ENCODE assay signal across 22 cellular contexts in genomic region chr6:100925756-100926155, GRCh38. TPM values are rescaled to one million over a fixed set of nuclear protein-coding genes. Genes with fewer than 3 reads are reported as not detected.
DNase-seq lines count a peak whose midpoint lies in the region; ATAC-seq and TF ChIP-seq lines count a peak whose summit lies in the region.
"Had no signal": no experiment of that assay in that cellular context is flagged by ENCODE, and none has a peak within 500 bp of the region (broad histone marks: within the 10 kb centered on the region; RNA-seq: fewer than 3 reads in every experiment).

No MANE protein-coding gene starts in this region.

- no peaks in the 10 kb centered on the region for H4K20me1 ChIP-seq in SK-N-SH (ENCODE audit: insufficient read depth)
- H4K20me1 ChIP-seq: BLaER1 treated with 17β-estradiol and CSF1 and Interleukin-3, amounts not matched to agents 10 nM and 100 nM had no signal

- ATAC-seq in SK-N-SH treated with all-trans-retinoic acid at 6 μM for 48 hours = no peak
- ATAC-seq: A549, GM12878 had no signal

- no peaks in the 10 kb centered on the region for H3K27me3 ChIP-seq in SK-N-SH (ENCODE audit: insufficient read depth)
- H3K27me3 ChIP-seq in mesenchymal stem cell (ENCODE audit: control insufficient read depth in 1 of 2, insufficient read depth in 1 of 2, low read length in 2 of 2) = no peaks in the 10 kb centered on the region
- H3K27me3 ChIP-seq in transverse colon = no peaks in the 10 kb centered on the region
- no peaks in the 10 kb centered on the region for H3K27me3 ChIP-seq in Peyer's patch
- H3K27me3 ChIP-seq: BLaER1 treated with 17β-estradiol and CSF1 and Interleukin-3, amounts not matched to agents 10 nM and 100 nM had no signal

- in situ Hi-C loops in transverse colon (cut with MboI; ENCODE audit: low pct_ligation_motif_present in 1 of 4, low pct_unique_long_range_greater_than_20kb in 1 of 4, low sequenced_read_pairs in 3 of 4) = no loop called here

- H2BK120ac ChIP-seq in mesenchymal stem cell (ENCODE audit: low read depth, low read length) = no peak overlapping the region

- H3K9me2 ChIP-seq in SK-N-SH = no peaks in the 10 kb centered on the region

- H2BK15ac ChIP-seq in mesenchymal stem cell (ENCODE audit: low read depth, poor library complexity, severe bottlenecking) = no peak overlapping the region

- no peak overlapping the region for H2AK5ac ChIP-seq in mesenchymal stem cell (ENCODE audit: low read length, severe bottlenecking)

- peak overlapping the region in 1 of 2 experiments; percentile 14 for H3K18ac ChIP-seq in mesenchymal stem cell (ENCODE audit: low read depth in 1 of 2, low read length in 2 of 2)

- H2AFZ ChIP-seq in SK-N-SH (ENCODE audit: low read depth) (no peak overlapping the region), mesenchymal stem cell (ENCODE audit: low read depth, low read length) (no peak overlapping the region)

- intact Hi-C loops in transverse colon (cut with DNase I; ENCODE audit: low total_unique reads) = no loop called here

- H3K23ac ChIP-seq in mesenchymal stem cell (ENCODE audit: low read length in 2 of 2) = no peak overlapping the region

- H3K4me2 ChIP-seq in SK-N-SH (no peak overlapping the region), mesenchymal stem cell (ENCODE audit: low read length, poor library complexity, severe bottlenecking) (no peak overlapping the region)
- H3K4me2 ChIP-seq: A549; BLaER1 treated with 17β-estradiol and CSF1 and Interleukin-3, amounts not matched to agents 10 nM and 100 nM had no signal

- H3K27ac ChIP-seq in SK-N-SH (ENCODE audit: low read depth in 2 of 2, low read length in 1 of 2) (no peak overlapping the region), mesenchymal stem cell (ENCODE audit: low read length, poor library complexity, severe bottlenecking) (no peak overlapping the region), transverse colon (no peak overlapping the region), Peyer's patch (no peak overlapping the region)
- H3K27ac ChIP-seq: 22Rv1; A549; BLaER1 treated with 17β-estradiol and CSF1 and Interleukin-3, amounts not matched to agents 10 nM and 100 nM had no signal

- H3K4ac ChIP-seq in mesenchymal stem cell (ENCODE audit: low read depth in 1 of 2, low read length in 2 of 2) = peak overlapping the region in 1 of 2 experiments; percentile 5

- no peaks in the 10 kb centered on the region for H3K79me2 ChIP-seq in SK-N-SH (ENCODE audit: insufficient read depth)

- H4K8ac ChIP-seq in mesenchymal stem cell (ENCODE audit: low read length) = no peak overlapping the region

- H2BK12ac ChIP-seq in mesenchymal stem cell (ENCODE audit: low read length in 2 of 2) = no peak overlapping the region

- TF ChIP-seq EP300 in SK-N-SH (IDR thresholded peaks at IDR 0.05; ENCODE audit: borderline replicate concordance in 1 of 2, low read depth in 1 of 2, low read length in 1 of 2) (no peak), transverse colon (IDR thresholded peaks at IDR 0.05; ENCODE audit: low read depth) (no peak)

- TF ChIP-seq RAD21 in SK-N-SH (IDR thresholded peaks at IDR 0.05; ENCODE audit: low read length) = no peak

- H3K36me3 ChIP-seq in SK-N-SH (replicated peaks in 1 of 2; ENCODE audit: control insufficient read depth in 1 of 2, insufficient read depth in 2 of 2, low read length in 1 of 2) (no peaks in the 10 kb centered on the region), mesenchymal stem cell (ENCODE audit: control insufficient read depth in 1 of 2, insufficient read depth in 2 of 2, low read depth in 1 of 2, low read length in 2 of 2) (no peaks in the 10 kb centered on the region), transverse colon (no peaks in the 10 kb centered on the region), Peyer's patch (no peaks in the 10 kb centered on the region)
- H3K36me3 ChIP-seq: BLaER1 treated with 17β-estradiol and CSF1 and Interleukin-3, amounts not matched to agents 10 nM and 100 nM had no signal

- H3K4me3 ChIP-seq in SK-N-SH (ENCODE audit: low read depth in 2 of 2, low read length in 1 of 2) (no peak overlapping the region), mesenchymal stem cell (ENCODE audit: insufficient read depth in 1 of 2, low read depth in 1 of 2, low read length in 2 of 2) (no peak overlapping the region), transverse colon (no peak overlapping the region), Peyer's patch (no peak overlapping the region)
- H3K4me3 ChIP-seq: A549; BLaER1 treated with 17β-estradiol and CSF1 and Interleukin-3, amounts not matched to agents 10 nM and 100 nM; GM12878 had no signal

- CTCF ChIA-PET in SK-N-SH (lab: Yijun Ruan, JAX) = interaction anchor here (0.8 kb wide), 1 partner anchor 10 kb away, joined by 3 read pairs; no protein-coding TSS in a partner anchor

- H3F3A ChIP-seq in SK-N-SH (replicated peaks; ENCODE audit: insufficient read depth) = no peaks in the 10 kb centered on the region

- no peaks in the 10 kb centered on the region for H3K79me1 ChIP-seq in mesenchymal stem cell (replicated peaks; ENCODE audit: low read length, poor library complexity, severe bottlenecking)

- no peaks in the 10 kb centered on the region for H3K9me3 ChIP-seq in SK-N-SH
- peaks cover 3% of the 10 kb centered on the region for H3K9me3 ChIP-seq in mesenchymal stem cell (ENCODE audit: control insufficient read depth, low read length)
- H3K9me3 ChIP-seq in transverse colon = no peaks in the 10 kb centered on the region
- no peaks in the 10 kb centered on the region for H3K9me3 ChIP-seq in Peyer's patch
- H3K9me3 ChIP-seq: A549; BLaER1 treated with 17β-estradiol and CSF1 and Interleukin-3, amounts not matched to agents 10 nM and 100 nM had no signal

- H3K14ac ChIP-seq in mesenchymal stem cell (ENCODE audit: low read length in 2 of 2) = no peak overlapping the region

- H3K9ac ChIP-seq in SK-N-SH (no peak overlapping the region), mesenchymal stem cell (ENCODE audit: low read length) (no peak overlapping the region)
- H3K9ac ChIP-seq: BLaER1 treated with 17β-estradiol and CSF1 and Interleukin-3, amounts not matched to agents 10 nM and 100 nM had no signal

- H4K91ac ChIP-seq in mesenchymal stem cell (ENCODE audit: low read length) = peak overlapping the region; percentile 25

- H3K4me1 ChIP-seq in SK-N-SH (ENCODE audit: control insufficient read depth in 1 of 2, insufficient read depth in 2 of 2, low read depth in 1 of 2, low read length in 1 of 2) (no peaks in the 10 kb centered on the region), mesenchymal stem cell (ENCODE audit: control insufficient read depth, insufficient read depth, low read depth, low read length) (no peaks in the 10 kb centered on the region), transverse colon (no peaks in the 10 kb centered on the region), Peyer's patch (no peaks in the 10 kb centered on the region)
- H3K4me1 ChIP-seq: A549; BLaER1 treated with 17β-estradiol and CSF1 and Interleukin-3, amounts not matched to agents 10 nM and 100 nM had no signal

- H2BK5ac ChIP-seq in mesenchymal stem cell (ENCODE audit: low read depth, low read length, poor library complexity, severe bottlenecking) = no peak overlapping the region

- 6% methylated on average over 1 of the region's 1 CpG for WGBS in SK-N-SH (ENCODE audit: low lambda C conversion rate)
- WGBS in mesenchymal stem cell = no CpG with 5 or more reads among the region's 1 CpG
- 64 to 100% methylated on average over 1 of the region's 1 CpG for WGBS in transverse colon (ENCODE audit: low coverage in 1 of 2), 2 donors

- TF ChIP-seq CTCF in SK-N-SH (IDR thresholded peaks at IDR 0.05) = no peak
- TF ChIP-seq CTCF in transverse colon (IDR thresholded peaks at IDR 0.05) = no peak
- TF ChIP-seq CTCF in Peyer's patch (IDR thresholded peaks at IDR 0.05) = no peak

- DNase-seq in SK-N-SH (no peak), M059J (ENCODE audit: low read depth) (peak; percentile 9), mesenchymal stem cell (peak; percentile 38), transverse colon (no peak), Peyer's patch (no peak)
- DNase-seq: AML-193; CD4-positive, alpha-beta memory T cell; CD4-positive, CD25-positive, alpha-beta regulatory T cell; CD8-positive, alpha-beta memory T cell; COR-L47; DMS 273 treated with DMSO at 0.1 percent for 48 hours; DMS153; DMS53; DMS79; DND-41; EL; GDM1 had no signal

- POLR2A ChIA-PET in SK-N-SH (lab: Yijun Ruan, JAX) = no interaction called here

- no peak for TF ChIP-seq POLR2A in transverse colon (IDR thresholded peaks at IDR 0.05)
- no peak for TF ChIP-seq POLR2A in Peyer's patch (IDR thresholded peaks at IDR 0.05)

TF ChIP-seq in SK-N-SH treated with all-trans-retinoic acid at 6 μM for 48 hours, 23 proteins besides CTCF, POLR2A, EP300 and RAD21 (continues in another document):
- TF ChIP-seq ISL1 (CRISPR knock-in tag; IDR thresholded peaks at IDR 0.05) = no peak
- no peak for TF ChIP-seq GLIS3 (CRISPR knock-in tag; IDR thresholded peaks at IDR 0.05)
- TF ChIP-seq ZFP30 (CRISPR knock-in tag; IDR thresholded peaks at IDR 0.05) = no peak
- TF ChIP-seq ZFP3 (CRISPR knock-in tag; IDR thresholded peaks at IDR 0.05) = no peak
- no peak for TF ChIP-seq RARB (CRISPR knock-in tag; IDR thresholded peaks at IDR 0.05)
- TF ChIP-seq ZNF8 (CRISPR knock-in tag; IDR thresholded peaks at IDR 0.05) = no peak
- no peak for TF ChIP-seq CSDC2 (CRISPR knock-in tag; IDR thresholded peaks at IDR 0.05)

TF ChIP-seq in SK-N-SH, 30 proteins besides CTCF, POLR2A, EP300 and RAD21 (continues in another document):
- TF ChIP-seq FOXM1 (IDR thresholded peaks at IDR 0.05; ENCODE audit: low read depth) (no peak), USF2 (IDR thresholded peaks at IDR 0.05; ENCODE audit: borderline replicate concordance, low read depth, low read length) (no peak), RFX5 (IDR thresholded peaks at IDR 0.05; ENCODE audit: low read length) (no peak)

RNA-seq across cellular contexts. Expression of gene ASCC3, which starts 44.6 kb away (rescaled TPM):
- 17.9 and 20.9 TPM in 2 replicates for polyA plus RNA-seq in SK-N-SH (2012; rRNA removed)
- polyA plus RNA-seq in SK-N-SH (2012; cell fraction: cytosol; rRNA removed) = 22.3 TPM in 2 replicates
- polyA plus RNA-seq in SK-N-SH (2012; cell fraction: nucleus; rRNA removed) = 13.8 and 36.6 TPM in 2 replicates
- total RNA-seq in M059J (2014; rRNA removed; shearing (Covaris generic)) = 49.9 and 53.2 TPM in 2 replicates
- polyA plus RNA-seq in mesenchymal stem cell (2013, experiment 1 of 2) = 31.4 TPM
- polyA plus RNA-seq in mesenchymal stem cell (2013, experiment 2 of 2) = 31.2 TPM
- 10 to 100 TPM; 15.7 to 39.9 (median 29.3) TPM for total RNA-seq in transverse colon
- 10 to 100 TPM; 21.1 to 69.3 (median 40.6) TPM for total RNA-seq in Peyer's patch

Comparison
In these comparisons a context has a peak if more than half of its experiments do, and no peak if none do; other contexts are left out.
1. DNase-seq: peak in M059J (single experiment) and mesenchymal stem cell (single experiment); none in SK-N-SH (single experiment), transverse colon (single experiment) and Peyer's patch (0 of 3).